ENCODE assay signal across 10 cellular contexts in genomic region chr10:86940076-86940475, GRCh38. TPM values are rescaled to one million over a fixed set of nuclear protein-coding genes. Genes with fewer than 3 reads are reported as not detected.
A peak's percentile ranks its signal among the peaks of the same experiment; 100 is the strongest.
DNase-seq lines count a peak whose midpoint lies in the region; ATAC-seq, FAIRE-seq and TF ChIP-seq lines count a peak whose summit lies in the region.
"Not testable (repeated sequence)": the region's sequence is repeated elsewhere in the genome, so short reads cannot be mapped to it uniquely, and the experiment has no call there.
"Had no signal": no experiment of that assay in that cellular context is flagged by ENCODE, and none has a peak within 500 bp of the region (broad histone marks: within the 10 kb centered on the region; RNA-seq: fewer than 3 reads in every experiment).

No MANE protein-coding gene starts in this region.

- TF ChIP-seq CTCF in KMS-11 (conservative IDR thresholded peaks at IDR 0.05; ENCODE audit: low read depth, low read length); K562 (IDR thresholded peaks at IDR 0.05 in 2 of 3, conservative IDR thresholded peaks at IDR 0.05 in 1 of 3; ENCODE audit: insufficient read depth in 2 of 3, low read depth in 1 of 3, low read length in 3 of 3); coronary artery (IDR thresholded peaks at IDR 0.05); hepatocyte (IDR thresholded peaks at IDR 0.05; ENCODE audit: poor library complexity); osteoblast (IDR thresholded peaks at IDR 0.05; ENCODE audit: extremely low read depth, low read depth, low read length): not testable (repeated sequence)

- H3K4me3 ChIP-seq in KMS-11 (IDR thresholded peaks at IDR 0.05; ENCODE audit: insufficient read depth, low read depth, low read length); K562; coronary artery; hepatocyte; osteoblast (ENCODE audit: insufficient read depth, low read length): not testable (repeated sequence)

- H3K9me1 ChIP-seq in K562 (ENCODE audit: control insufficient read depth, insufficient read depth, low read length): not testable (repeated sequence)

- H3K4me2 ChIP-seq in KMS-11 (peak overlapping the region; percentile 42; the same call in 1 of the 2 replicates), hepatocyte (peak overlapping the region; percentile 80)
- not testable (repeated sequence) for H3K4me2 ChIP-seq in K562 (ENCODE audit: insufficient read depth, low read length); osteoblast (ENCODE audit: insufficient read depth, low read length)

- ATAC-seq in T-helper 17 cell, K562: not testable (repeated sequence)

- DNase-seq in T-helper 17 cell; K562 (ENCODE audit: extremely low read depth in 1 of 4, low spot score in 3 of 4); hepatocyte (ENCODE audit: low spot score): not testable (repeated sequence)
- DNase-seq in coronary artery (ENCODE audit: low spot score) (peak; percentile 40), osteoblast (ENCODE audit: insufficient read length, low spot score, missing footprints) (peak; percentile 8), ureter (ENCODE audit: low spot score) (peak; percentile 29)

- BruUV-seq in K562 (replicated peaks; lab: Mats Ljungman, UMichigan): not testable (repeated sequence)

- H4K20me1 ChIP-seq in KMS-11 (ENCODE audit: insufficient read depth); K562 (replicated peaks; ENCODE audit: control insufficient read depth, insufficient read depth, low read length); hepatocyte (ENCODE audit: insufficient read depth, poor library complexity, severe bottlenecking); osteoblast (ENCODE audit: insufficient read depth, low read length): not testable (repeated sequence)

- peak overlapping the region; percentile 92 for H3K27ac Mint-ChIP-seq in T-helper 17 cell

- H3K4me3 Mint-ChIP-seq in T-helper 17 cell: peak overlapping the region; percentile 78

- 83% methylated on average over 10 of the region's 16 CpGs for WGBS in K562 (ENCODE audit: insufficient coverage, low coverage, missing lambda C conversion rate)
- 97% methylated on average over 16 of the region's 16 CpGs for WGBS in hepatocyte (ENCODE audit: low lambda C conversion rate, missing lambda C conversion rate)

- TF ChIP-seq EP300 in K562 (IDR thresholded peaks at IDR 0.05; ENCODE audit: low read length): not testable (repeated sequence)

- not testable (repeated sequence) for H3K36me3 ChIP-seq in KMS-11 (ENCODE audit: insufficient read depth); K562 (ENCODE audit: control insufficient read depth, insufficient read depth, low read length); hepatocyte (replicated peaks; ENCODE audit: insufficient read depth, low read depth); osteoblast (ENCODE audit: insufficient read depth, low read length)

- not testable (repeated sequence) for H3K79me2 ChIP-seq in KMS-11 (ENCODE audit: insufficient read depth, low read depth); K562 (ENCODE audit: control insufficient read depth, insufficient read depth, low read length); hepatocyte; osteoblast (ENCODE audit: insufficient read depth, low read length)

- not testable (repeated sequence) for TF ChIP-seq RAD21 in K562 (CRISPR knock-in tag; conservative IDR thresholded peaks at IDR 0.05 in 1 of 2, IDR thresholded peaks at IDR 0.05 in 1 of 2)

- H3K9me2 ChIP-seq in hepatocyte (replicated peaks; ENCODE audit: insufficient read depth): not testable (repeated sequence)

- H3K4me1 Mint-ChIP-seq in T-helper 17 cell: not testable (repeated sequence)

- not testable (repeated sequence) for H3K9ac ChIP-seq in KMS-11; K562 (ENCODE audit: insufficient read depth in 1 of 2, low read depth in 2 of 2, low read length in 2 of 2)

- H3K27me3 Mint-ChIP-seq in T-helper 17 cell: not testable (repeated sequence)

- POLR2A ChIA-PET in K562 (lab: Yijun Ruan, JAX): interaction anchor here (0.7 kb wide), 1 partner anchor 55 kb away, joined by 3 read pairs; no protein-coding TSS in a partner anchor

- peak overlapping the region; percentile 66; the same call in 1 of the 2 replicates for H2AFZ ChIP-seq in KMS-11 (ENCODE audit: low read depth)
- peak overlapping the region; percentile 30; the same call in 1 of the 2 replicates for H2AFZ ChIP-seq in K562 (ENCODE audit: low read depth, low read length)
- not testable (repeated sequence) for H2AFZ ChIP-seq in hepatocyte; osteoblast (ENCODE audit: low read length)

- not testable (repeated sequence) for H3K27ac ChIP-seq in KMS-11; K562 (ENCODE audit: extremely low read depth, low read depth, low read length); coronary artery; hepatocyte; osteoblast (ENCODE audit: low read depth, low read length)

- H3K36me3 Mint-ChIP-seq in T-helper 17 cell (ENCODE audit: low read depth): not testable (repeated sequence)

- in situ Hi-C loops in K562 (cut with MboI): not testable (repeated sequence)

- intact Hi-C loops in K562 (cut with micrococcal nuclease): not testable (repeated sequence)

- H3K4me1 ChIP-seq in KMS-11 (ENCODE audit: low read depth, poor library complexity, severe bottlenecking); hepatocyte (ENCODE audit: insufficient read depth); osteoblast (ENCODE audit: insufficient read depth, low read length): not testable (repeated sequence)
- H3K4me1 ChIP-seq in K562 (replicated peaks in 1 of 2; ENCODE audit: control insufficient read depth in 2 of 2, insufficient read depth in 2 of 2, low read length in 2 of 2): peaks cover 0 to 13% of the 10 kb centered on the region in 2 experiments; a peak in 2 of 5 replicates

- H3K27me3 ChIP-seq in KMS-11 (ENCODE audit: insufficient read depth, low read depth); K562 (ENCODE audit: control insufficient read depth in 2 of 2, insufficient read depth in 2 of 2, low read length in 2 of 2); hepatocyte; osteoblast (ENCODE audit: insufficient read depth, low read length): not testable (repeated sequence)

- not testable (repeated sequence) for H3K9me3 ChIP-seq in T-helper 17 cell (ENCODE audit: control insufficient read depth, low read length, poor library complexity, severe bottlenecking); K562 (replicated peaks; ENCODE audit: control insufficient read depth, insufficient read depth, low read depth, low read length); hepatocyte (ENCODE audit: low read depth); osteoblast (ENCODE audit: low read depth, low read length)

- FAIRE-seq in K562 (lab: Jason Lieb, UNC): not testable (repeated sequence)

- CTCF ChIA-PET in K562 (lab: Yijun Ruan, JAX; ENCODE audit: low intra/inter-chr PET ratio): interaction anchor here (0.6 to 2.9 kb wide), 6 partner anchors 20 to 832 kb away, joined by 3 to 28 read pairs (median 6); partner anchors contain the start of gene SNCG

- not testable (repeated sequence) for TF ChIP-seq POLR2A in K562 (conservative IDR thresholded peaks at IDR 0.05)

RNA-seq across cellular contexts. Expression of gene MMRN2, which starts 17.3 kb away (rescaled TPM):
- 1 to 10 TPM in 1 of 2 donors, under 1 TPM in 1; 0.42 to 1.6 TPM for total RNA-seq in T-helper 17 cell
- total RNA-seq in K562 (2011; cell fraction: chromatin; rRNA removed; ENCODE audit: low replicate concordance): 1.1 and 2.8 TPM in 2 replicates
- 2.0 and 2.7 TPM in 2 replicates for total RNA-seq in K562 (2011; cell fraction: nucleolus; rRNA removed)
- total RNA-seq in K562 (2011; cell fraction: nucleoplasm; rRNA removed): 1.5 and 2.6 TPM in 2 replicates
- total RNA-seq in K562 (2014; rRNA removed): 0.90 and 1.7 TPM in 2 replicates
- total RNA-seq in K562 (2014; rRNA removed; fragmentation: Illumina TruSeq; extraction: Trizol): 0.54 and 0.76 TPM in 2 replicates
- 1.2 and 1.5 TPM in 2 replicates for total RNA-seq in K562 (2015; rRNA removed; fragmentation: Illumina TruSeq; extraction: Trizol)
- total RNA-seq in K562 (2021): 1.3 and 2.0 TPM in 2 replicates
- 0.68 and 1.6 TPM in 2 replicates for polyA plus RNA-seq in K562 (2011; rRNA removed)
- 0.60 and 1.9 TPM in 2 replicates for polyA plus RNA-seq in K562 (2011; cell fraction: cytosol; rRNA removed)
- 1.1 and 4.2 TPM in 2 replicates for polyA plus RNA-seq in K562 (2011; cell fraction: nucleus; rRNA removed)
- 0.80 and 0.83 TPM in 2 replicates for polyA plus RNA-seq in K562 (2012)
- polyA plus RNA-seq in K562 (2014; fragmentation: Illumina TruSeq; extraction: Trizol): 0.73 and 1.4 TPM in 2 replicates
- polyA plus RNA-seq in K562 (2014; fragmentation: Nextera tagmentation; extraction: Ambion mirVana): under 1 TPM; 0.07 to 0.14 TPM
- 1.9 and 2.2 TPM in 2 replicates for polyA plus RNA-seq in K562 (2014; rRNA removed)
- polyA minus RNA-seq in K562 (2011; rRNA and poly(A)+ RNA removed): 0.84 and 1.3 TPM in 2 replicates
- polyA minus RNA-seq in K562 (2011; cell fraction: cytosol; rRNA and poly(A)+ RNA removed): 1.1 and 2.6 TPM in 2 replicates
- 0.54 and 0.56 TPM in 2 replicates for polyA minus RNA-seq in K562 (2011; cell fraction: nucleus; rRNA and poly(A)+ RNA removed)
- total RNA-seq in hepatocyte: 1.9 and 4.9 TPM in 2 replicates
- polyA plus RNA-seq in hepatocyte: 1.9 and 2.2 TPM in 2 replicates
- 1.1 and 3.5 TPM in 2 replicates for total RNA-seq in osteoblast
- total RNA-seq in ureter: 99.0 TPM
- total RNA-seq: A673; CD8-positive, alpha-beta memory T cell had no signal
- polyA plus RNA-seq: CD8-positive, alpha-beta memory T cell had no signal

RNA-seq across cellular contexts. Expression of gene SNCG, which starts 18.3 kb away (rescaled TPM):
- not detected for total RNA-seq in T-helper 17 cell
- total RNA-seq in K562 (2011; cell fraction: chromatin; rRNA removed; ENCODE audit: low replicate concordance): 20.0 and 61.3 TPM in 2 replicates
- total RNA-seq in K562 (2011; cell fraction: nucleolus; rRNA removed): 72.0 and 82.9 TPM in 2 replicates
- total RNA-seq in K562 (2011; cell fraction: nucleoplasm; rRNA removed): 49.9 and 55.1 TPM in 2 replicates
- 135 and 142 TPM in 2 replicates for total RNA-seq in K562 (2014; rRNA removed)
- total RNA-seq in K562 (2014; rRNA removed; fragmentation: Illumina TruSeq; extraction: Trizol): 16.7 and 27.3 TPM in 2 replicates
- 104 TPM in 2 replicates for total RNA-seq in K562 (2015; rRNA removed; fragmentation: Illumina TruSeq; extraction: Trizol)
- total RNA-seq in K562 (2021): 86.6 and 93.6 TPM in 2 replicates
- polyA plus RNA-seq in K562 (2011; rRNA removed): 64.0 and 146 TPM in 2 replicates
- polyA plus RNA-seq in K562 (2011; cell fraction: cytosol; rRNA removed): 66.6 and 210 TPM in 2 replicates
- 63.9 and 189 TPM in 2 replicates for polyA plus RNA-seq in K562 (2011; cell fraction: nucleus; rRNA removed)
- 88.6 and 139 TPM in 2 replicates for polyA plus RNA-seq in K562 (2012)
- polyA plus RNA-seq in K562 (2014; fragmentation: Illumina TruSeq; extraction: Trizol): 45.5 and 108 TPM in 2 replicates
- 10 to 100 TPM in 1 of 2 experiments, 1 to 10 TPM in 1; 9.8 to 34.3 TPM for polyA plus RNA-seq in K562 (2014; fragmentation: Nextera tagmentation; extraction: Ambion mirVana)
- polyA plus RNA-seq in K562 (2014; rRNA removed): 132 and 141 TPM in 2 replicates
- polyA minus RNA-seq in K562 (2011; rRNA and poly(A)+ RNA removed): 22.0 and 71.1 TPM in 2 replicates
- polyA minus RNA-seq in K562 (2011; cell fraction: cytosol; rRNA and poly(A)+ RNA removed): 38.1 and 88.0 TPM in 2 replicates
- polyA minus RNA-seq in K562 (2011; cell fraction: nucleus; rRNA and poly(A)+ RNA removed): 11.4 and 21.5 TPM in 2 replicates
- 2.7 and 12.1 TPM in 2 replicates for total RNA-seq in hepatocyte
- polyA plus RNA-seq in hepatocyte: 14.6 and 18.5 TPM in 2 replicates
- total RNA-seq in osteoblast: 0.36 and 2.4 TPM in 2 replicates
- total RNA-seq in ureter: 706 TPM
- total RNA-seq: A673; CD8-positive, alpha-beta memory T cell had no signal
- polyA plus RNA-seq: CD8-positive, alpha-beta memory T cell had no signal

RNA-seq across cellular contexts. Expression of gene ADIRF, which starts 28.2 kb away (rescaled TPM):
- total RNA-seq in T-helper 17 cell (under 1 TPM in 1 of 2 donors, not detected in 1; 0.42 TPM), K562 (2014; rRNA removed) (not detected in 2 replicates), K562 (2014; rRNA removed; fragmentation: Illumina TruSeq; extraction: Trizol) (not detected in 2 replicates), K562 (2015; rRNA removed; fragmentation: Illumina TruSeq; extraction: Trizol) (not detected in 2 replicates), K562 (2021) (0.27 TPM in 1 of 2 replicates, not detected in the other), hepatocyte (not detected in 2 replicates), osteoblast (11.9 and 18.3 TPM in 2 replicates), ureter (790 TPM)
- total RNA-seq in K562 (2011; cell fraction: chromatin; rRNA removed; ENCODE audit: low replicate concordance): not detected in 2 replicates
- total RNA-seq in K562 (2011; cell fraction: nucleolus; rRNA removed): not detected in 2 replicates
- total RNA-seq in K562 (2011; cell fraction: nucleoplasm; rRNA removed): not detected in 2 replicates
- polyA plus RNA-seq in K562 (2011; rRNA removed) (not detected in 2 replicates), K562 (2014; fragmentation: Illumina TruSeq; extraction: Trizol) (not detected in 2 replicates), K562 (2014; fragmentation: Nextera tagmentation; extraction: Ambion mirVana) (under 1 TPM in 1 of 2 experiments, not detected in 1; 0.08 TPM), K562 (2014; rRNA removed) (not detected in 2 replicates), hepatocyte (not detected in 2 replicates)
- polyA plus RNA-seq in K562 (2011; cell fraction: cytosol; rRNA removed): not detected in 2 replicates
- not detected in 2 replicates for polyA plus RNA-seq in K562 (2011; cell fraction: nucleus; rRNA removed)
- not detected in 2 replicates for polyA plus RNA-seq in K562 (2012)
- polyA minus RNA-seq in K562 (2011; rRNA and poly(A)+ RNA removed): not detected in 2 replicates
- polyA minus RNA-seq in K562 (2011; cell fraction: cytosol; rRNA and poly(A)+ RNA removed): not detected in 2 replicates
- polyA minus RNA-seq in K562 (2011; cell fraction: nucleus; rRNA and poly(A)+ RNA removed): not detected in 2 replicates
- total RNA-seq: A673; CD8-positive, alpha-beta memory T cell; H1 had no signal
- polyA plus RNA-seq: CD8-positive, alpha-beta memory T cell; H1 had no signal

Comparison
In these comparisons a context has a peak if more than half of its experiments do, and no peak if none do; other contexts are left out.
1. RNA of gene MMRN2, which starts 17.3 kb away (total RNA-seq): 99.0 TPM in ureter (single experiment); 1.9 to 4.9 TPM in hepatocyte, 0.54 to 2.8 TPM in K562, 0.42 to 1.6 TPM in T-helper 17 cell and 1.1 to 3.5 TPM in osteoblast; every median in the first group is over 10 times any median in the second.
2. RNA of gene ADIRF, which starts 28.2 kb away (total RNA-seq): 790 TPM in ureter (single experiment); 11.9 to 18.3 TPM in osteoblast, 0.42 TPM in T-helper 17 cell, 0.27 TPM in K562 and not detected in hepatocyte; every median in the first group is over 10 times any median in the second.